In the genomic region with DNA sequence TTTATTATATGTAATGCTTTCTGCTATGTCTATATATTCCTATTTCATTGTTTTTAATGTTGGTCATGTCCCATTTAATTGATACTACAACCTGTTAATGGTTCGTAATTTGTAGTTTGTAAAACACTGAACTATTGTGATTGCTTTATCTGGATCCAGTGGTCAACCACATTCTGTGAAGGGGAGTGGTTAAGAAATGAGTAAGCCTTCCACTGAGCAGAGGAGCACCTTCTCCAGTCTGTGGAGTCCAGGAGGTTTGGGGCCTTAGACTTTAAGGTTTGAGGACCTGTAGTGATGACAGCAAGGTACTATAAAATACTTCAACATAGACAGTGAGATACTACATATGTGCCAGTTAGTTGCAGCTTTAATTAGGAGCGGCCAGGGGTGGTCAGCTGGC, we compare ENCODE assay signal across 18 cellular contexts.
DNase-seq lines count a peak whose midpoint lies in the region; ATAC-seq, FAIRE-seq and TF ChIP-seq lines count a peak whose summit lies in the region.
"Had no signal": no experiment of that assay in that cellular context is flagged by ENCODE, and none has a peak within 500 bp of the region (broad histone marks: within the 10 kb centered on the region; RNA-seq: fewer than 3 reads in every experiment).

No MANE protein-coding gene starts in this region.

- TF ChIP-seq CTCF in natural killer cell (IDR thresholded peaks at IDR 0.05), result no peak
- TF ChIP-seq CTCF in RWPE1 (conservative IDR thresholded peaks at IDR 0.05; ENCODE audit: low read depth), result no peak
- TF ChIP-seq CTCF in vagina (IDR thresholded peaks at IDR 0.05), result no peak

- H3K27ac ChIP-seq in RWPE1 (no peak overlapping the region), substantia nigra (ENCODE audit: low read depth, low read length, poor library complexity, severe bottlenecking) (no peak overlapping the region), vagina (no peak overlapping the region)
- H3K27ac ChIP-seq: skin epidermis had no signal

- H3K27me3 ChIP-seq in vagina, result no peaks in the 10 kb centered on the region

- H3K4me1 ChIP-seq in vagina, result no peaks in the 10 kb centered on the region

- H3K4me1 Mint-ChIP-seq in natural killer cell treated with Interleukin-12 subunit alpha and Interleukin-12 subunit beta and Interleukin-15 and Interleukin-18, amount 100 ng/mL, for 72 hours (ENCODE audit: low read depth in 2 of 2), result peaks cover 33% of the 10 kb centered on the region in 2 donors
- H3K4me1 Mint-ChIP-seq in natural killer cell, result peaks cover 27 to 46% of the 10 kb centered on the region in 2 donors

- no peak for TF ChIP-seq POLR2A in vagina (IDR thresholded peaks at IDR 0.05)

- FAIRE-seq in urothelium cell line (lab: Jason Lieb, UNC), result no peak
- FAIRE-seq: A549, colon had no signal

- H3K36me3 ChIP-seq in vagina, result no peaks in the 10 kb centered on the region

- H3K4me3 ChIP-seq in vagina, result no peak overlapping the region
- H3K4me3 ChIP-seq: A549, skin epidermis had no signal

- H3K27ac Mint-ChIP-seq in natural killer cell treated with Interleukin-12 subunit alpha and Interleukin-12 subunit beta and Interleukin-15 and Interleukin-18, amount 100 ng/mL, for 72 hours, result peak overlapping the region in 1 of 2 donors; percentile 50
- H3K27ac Mint-ChIP-seq in natural killer cell, result peak overlapping the region in 1 of 2 donors; percentile 67

- no peak for DNase-seq in natural killer cell treated with Interleukin-12 subunit alpha and Interleukin-12 subunit beta and Interleukin-15 and Interleukin-18, amount 100 ng/mL, for 72 hours (ENCODE audit: low spot score)
- DNase-seq in natural killer cell, result no peak
- DNase-seq in RWPE1 (ENCODE audit: low spot score), result peak; percentile 25
- DNase-seq in fibroblast of peridontal ligament (ENCODE audit: extremely low read depth), result peak; percentile 24
- DNase-seq in urothelium cell line (ENCODE audit: low spot score), result peak; percentile 69
- no peak for DNase-seq in substantia nigra (lab: John Stamatoyannopoulos, UW)
- no peak for DNase-seq in vagina (ENCODE audit: extremely low spot score in 2 of 2)
- no peak for DNase-seq in NCI-H524 (lab: John Stamatoyannopoulos, UW)
- DNase-seq: activated naive CD4-positive, alpha-beta T cell treated with anti-CD3 and anti-CD28 coated beads, Interleukin-2, amount 50 U/mL, for 16 hours; COR-L47; H7; NCI-H1092 treated with DMSO at 0.1 percent for 48 hours; nucleus accumbens; SW 1271 had no signal

- POLR2A ChIA-PET in RWPE1 (lab: Yijun Ruan, JAX; ENCODE audit: low non-redundant PET), result no interaction called here

- peak overlapping the region; percentile 46 for H3K4me3 Mint-ChIP-seq in natural killer cell treated with Interleukin-12 subunit alpha and Interleukin-12 subunit beta and Interleukin-15 and Interleukin-18, amount 100 ng/mL, for 72 hours
- H3K4me3 Mint-ChIP-seq in natural killer cell, result no peak overlapping the region

- peaks cover 6% of the 10 kb centered on the region for H3K9me3 Mint-ChIP-seq in natural killer cell treated with Interleukin-12 subunit alpha and Interleukin-12 subunit beta and Interleukin-15 and Interleukin-18, amount 100 ng/mL, for 72 hours
- no peaks in the 10 kb centered on the region for H3K9me3 Mint-ChIP-seq in natural killer cell

- H3K27me3 Mint-ChIP-seq in natural killer cell treated with Interleukin-12 subunit alpha and Interleukin-12 subunit beta and Interleukin-15 and Interleukin-18, amount 100 ng/mL, for 72 hours, result peaks cover 2 to 7% of the 10 kb centered on the region in 2 donors
- H3K27me3 Mint-ChIP-seq in natural killer cell (ENCODE audit: low read depth in 2 of 2), result no peaks in the 10 kb centered on the region

- intact Hi-C loops in natural killer cell (cut with micrococcal nuclease), result no loop called here
- intact Hi-C loops in vagina (cut with DNase I), result no loop called here

- CTCF ChIA-PET in RWPE1 (lab: Yijun Ruan, JAX), result interaction anchor here (0.6 kb wide), 1 partner anchor 13 kb away, joined by 3 read pairs; no protein-coding TSS in a partner anchor

- peak; percentile 57 to 66 for ATAC-seq in natural killer cell treated with Interleukin-12 subunit alpha and Interleukin-12 subunit beta and Interleukin-15 and Interleukin-18, amount 100 ng/mL, for 72 hours
- no peak for ATAC-seq in natural killer cell
- ATAC-seq: A549; activated CD4-positive, CD25-positive, alpha-beta regulatory T cell treated with anti-CD3 and anti-CD28 coated beads, Interleukin-2, amount 50 U/mL, for 24 hours had no signal

- H3K36me3 Mint-ChIP-seq in natural killer cell treated with Interleukin-12 subunit alpha and Interleukin-12 subunit beta and Interleukin-15 and Interleukin-18, amount 100 ng/mL, for 72 hours, result no peaks in the 10 kb centered on the region
- no peaks in the 10 kb centered on the region for H3K36me3 Mint-ChIP-seq in natural killer cell

- H3K9me3 ChIP-seq in vagina, result no peaks in the 10 kb centered on the region
- H3K9me3 ChIP-seq: A549 had no signal

Comparison
In these comparisons a context has a peak if more than half of its experiments do, and no peak if none do; other contexts are left out.
1. ATAC-seq: peak in natural killer cell treated with Interleukin-12 subunit alpha and Interleukin-12 subunit beta and Interleukin-15 and Interleukin-18, amount 100 ng/mL, for 72 hours (2 of 2); none in natural killer cell (0 of 3).
2. DNase-seq: peak in RWPE1 (single experiment), fibroblast of peridontal ligament (single experiment) and urothelium cell line (single experiment); none in natural killer cell treated with Interleukin-12 subunit alpha and Interleukin-12 subunit beta and Interleukin-15 and Interleukin-18, amount 100 ng/mL, for 72 hours (single experiment), natural killer cell (single experiment), substantia nigra (0 of 49), vagina (0 of 2) and NCI-H524 (0 of 2).